Comparison of ENCODE assay signal across 8 cellular contexts in genomic region chr2:127128508-127128907, GRCh38. TPM values are rescaled to one million over a fixed set of nuclear protein-coding genes. Genes with fewer than 3 reads are reported as not detected.
A peak's percentile ranks its signal among the peaks of the same experiment; 100 is the strongest.
DNase-seq lines count a peak whose midpoint lies in the region; ATAC-seq and TF ChIP-seq lines count a peak whose summit lies in the region.

No MANE protein-coding gene starts in this region.

- no peak overlapping the region for H3K4me3 Mint-ChIP-seq in naive thymus-derived CD4-positive, alpha-beta T cell

- H3K36me3 Mint-ChIP-seq in naive thymus-derived CD4-positive, alpha-beta T cell: no peaks in the 10 kb centered on the region

- 2 to 11% methylated on average over 8 of the region's 8 CpGs for WGBS in body of pancreas, 2 donors
- 6 to 40% methylated on average over 8 of the region's 8 CpGs for WGBS in sigmoid colon, 2 donors

- POLR2A ChIA-PET in naive thymus-derived CD4-positive, alpha-beta T cell (lab: Charles Lee): no interaction called here

- TF ChIP-seq EP300 in sigmoid colon (IDR thresholded peaks at IDR 0.05): no peak

- TF ChIP-seq CTCF in GM12865 (IDR thresholded peaks at IDR 0.05; ENCODE audit: insufficient read depth, low read depth, low read length, missing control alignments): no peak
- peak in 3 of 7 experiments; percentile 3 to 32 (median 24) for TF ChIP-seq CTCF in body of pancreas (IDR thresholded peaks at IDR 0.05)
- TF ChIP-seq CTCF in sigmoid colon (IDR thresholded peaks at IDR 0.05): no peak

- CTCF ChIA-PET in naive thymus-derived CD4-positive, alpha-beta T cell (lab: Charles Lee): interaction anchor here (0.6 kb wide), 1 partner anchor 23 kb away, joined by 3 read pairs; no protein-coding TSS in a partner anchor

- H3K4me1 ChIP-seq in body of pancreas: no peaks in the 10 kb centered on the region
- no peaks in the 10 kb centered on the region for H3K4me1 ChIP-seq in naive thymus-derived CD4-positive, alpha-beta T cell (ENCODE audit: control insufficient read depth in 2 of 2, insufficient read depth in 2 of 2, low read length in 2 of 2)
- H3K4me1 ChIP-seq in sigmoid colon: no peaks in the 10 kb centered on the region

- H3K27ac Mint-ChIP-seq in naive thymus-derived CD4-positive, alpha-beta T cell: no peak overlapping the region

- ATAC-seq in GM21423 (IDR thresholded peaks at IDR 0.05; ENCODE audit: unreplicated experiment) (peak; percentile 97), HG03521 (IDR thresholded peaks at IDR 0.05; ENCODE audit: unreplicated experiment) (peak; percentile 98), body of pancreas (peak; percentile 98)
- ATAC-seq in naive thymus-derived CD4-positive, alpha-beta T cell: peak; percentile 67

- TF ChIP-seq POLR2A in body of pancreas (IDR thresholded peaks at IDR 0.05) (peak in 2 of 3 donors; percentile 31 to 34), sigmoid colon (IDR thresholded peaks at IDR 0.05) (no peak)

- no peaks in the 10 kb centered on the region for H3K9me3 ChIP-seq in body of pancreas
- H3K9me3 ChIP-seq in naive thymus-derived CD4-positive, alpha-beta T cell (ENCODE audit: control insufficient read depth in 2 of 3, low read length in 3 of 3): no peaks in the 10 kb centered on the region
- H3K9me3 ChIP-seq in sigmoid colon: no peaks in the 10 kb centered on the region

- H3K4me3 ChIP-seq in GM12865 (ENCODE audit: low read depth, low read length): peak overlapping the region; percentile 34
- no peak overlapping the region for H3K4me3 ChIP-seq in body of pancreas
- no peak overlapping the region for H3K4me3 ChIP-seq in naive thymus-derived CD4-positive, alpha-beta T cell (ENCODE audit: low read length)
- H3K4me3 ChIP-seq in sigmoid colon: no peak overlapping the region

- H3K36me3 ChIP-seq in body of pancreas (replicated peaks in 1 of 2; ENCODE audit: insufficient read depth in 1 of 2, low read depth in 2 of 2) (no peaks in the 10 kb centered on the region), sigmoid colon (no peaks in the 10 kb centered on the region)
- H3K36me3 ChIP-seq in naive thymus-derived CD4-positive, alpha-beta T cell (ENCODE audit: control insufficient read depth in 2 of 3, insufficient read depth in 3 of 3, low read length in 3 of 3): no peaks in the 10 kb centered on the region

- H3K4me1 Mint-ChIP-seq in naive thymus-derived CD4-positive, alpha-beta T cell: peaks cover 0 to 5% (median 0%) of the 10 kb centered on the region in 7 donors

- H3K27ac ChIP-seq in body of pancreas (peak overlapping the region in 3 of 4 donors; percentile 26 to 73 (median 57)), sigmoid colon (no peak overlapping the region)
- no peak overlapping the region for H3K27ac ChIP-seq in naive thymus-derived CD4-positive, alpha-beta T cell (ENCODE audit: low read depth, low read length)

- no peaks in the 10 kb centered on the region for H3K27me3 ChIP-seq in body of pancreas
- H3K27me3 ChIP-seq in naive thymus-derived CD4-positive, alpha-beta T cell (ENCODE audit: control insufficient read depth in 2 of 2, insufficient read depth in 2 of 2, low read length in 2 of 2): no peaks in the 10 kb centered on the region
- H3K27me3 ChIP-seq in sigmoid colon: no peaks in the 10 kb centered on the region

- intact Hi-C loops in body of pancreas (cut with DNase I) (no loop called here), sigmoid colon (cut with DNase I) (no loop called here)
- intact Hi-C loops in naive thymus-derived CD4-positive, alpha-beta T cell (cut with micrococcal nuclease): no loop called here

- no peaks in the 10 kb centered on the region for H3K9me3 Mint-ChIP-seq in naive thymus-derived CD4-positive, alpha-beta T cell

- peaks cover 0 to 31% (median 3%) of the 10 kb centered on the region in 5 donors for H3K27me3 Mint-ChIP-seq in naive thymus-derived CD4-positive, alpha-beta T cell

- DNase-seq in GM12865 (ENCODE audit: low read depth): peak; percentile 87
- peak; percentile 74 to 88 (median 80) for DNase-seq in body of pancreas
- DNase-seq in naive thymus-derived CD4-positive, alpha-beta T cell: no peak
- DNase-seq in sigmoid colon: no peak
- no peak for DNase-seq in foreskin melanocyte
- no peak for DNase-seq in HuH-7.5 (ENCODE audit: low spot score)

RNA-seq across cellular contexts. Expression of gene BIN1, which starts 21.6 kb away (rescaled TPM):
- total RNA-seq in body of pancreas (10 to 100 TPM; 24.4 to 43.5 TPM), sigmoid colon (10 to 100 TPM; 36.1 to 57.9 (median 43.2) TPM)
- total RNA-seq in naive thymus-derived CD4-positive, alpha-beta T cell: 100 to 1,000 TPM; 103 to 120 (median 109) TPM
- polyA plus RNA-seq in naive thymus-derived CD4-positive, alpha-beta T cell: 100 to 1,000 TPM; 158 to 161 TPM
- 10 to 100 TPM; 20.3 to 52.9 (median 34.8) TPM for polyA plus RNA-seq in sigmoid colon

Comparison
In these comparisons a context has a peak if more than half of its experiments do, and no peak if none do; other contexts are left out.
1. DNase-seq: peak in GM12865 (single experiment) and body of pancreas (4 of 4); none in naive thymus-derived CD4-positive, alpha-beta T cell (0 of 9), sigmoid colon (single experiment), foreskin melanocyte (single experiment) and HuH-7.5 (single experiment).
2. H3K27ac ChIP-seq: peak in body of pancreas (3 of 4); none in naive thymus-derived CD4-positive, alpha-beta T cell (single experiment) and sigmoid colon (0 of 4).
3. POLR2A ChIP-seq: peak in body of pancreas (2 of 3); none in sigmoid colon (0 of 2).
4. Peak in every context shown above with its lines, with median percentiles within 50 percentile points of each other: ATAC-seq.